Comparison of ENCODE assay signal across 11 cellular contexts in the genomic region with DNA sequence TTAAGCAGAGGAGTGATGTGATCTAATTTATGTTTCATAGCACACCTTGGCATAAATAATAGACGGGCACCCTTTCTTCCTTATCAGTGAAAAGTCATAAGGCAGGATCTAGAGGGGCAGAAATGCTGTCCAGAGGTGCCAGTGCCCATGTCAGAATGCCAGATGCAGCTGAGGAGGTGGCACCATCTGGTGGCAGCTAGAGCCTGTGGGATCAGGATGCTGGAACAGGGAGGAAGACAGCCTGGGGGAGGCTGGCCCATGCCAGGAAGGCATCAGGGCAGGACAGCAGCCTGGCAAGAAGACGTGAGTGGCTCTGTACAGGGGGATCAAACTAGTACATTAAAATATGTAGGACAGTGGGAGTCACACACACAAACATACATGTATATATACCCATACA. TPM values are rescaled to one million over a fixed set of nuclear protein-coding genes. Genes with fewer than 3 reads are reported as not detected.
A peak's percentile ranks its signal among the peaks of the same experiment; 100 is the strongest.
DNase-seq lines count a peak whose midpoint lies in the region; FAIRE-seq and TF ChIP-seq lines count a peak whose summit lies in the region.
"Had no signal": no experiment of that assay in that cellular context is flagged by ENCODE, and none has a peak within 500 bp of the region (broad histone marks: within the 10 kb centered on the region; RNA-seq: fewer than 3 reads in every experiment).

No MANE protein-coding gene starts in this region.

- TF ChIP-seq CTCF in VCaP (conservative IDR thresholded peaks at IDR 0.05) (peak; percentile 76), coronary artery (IDR thresholded peaks at IDR 0.05) (no peak)

- no peak overlapping the region for H3K4me3 ChIP-seq in coronary artery

- 0 out of 2 replicates have a peak overlapping the region, but pooled peaks have one; percentile 52 for H3K27ac ChIP-seq in VCaP
- peak overlapping the region in 1 of 2 donors; percentile 19 for H3K27ac ChIP-seq in coronary artery

- DNase-seq in NCI-H1417 (lab: John Stamatoyannopoulos, UW) = peak in 2 of 3 experiments; percentile 25 to 51
- DNase-seq in NCI-H1417 treated with DMSO at 0.1 percent for 48 hours (lab: John Stamatoyannopoulos, UW) = no peak
- peak; percentile 17 for DNase-seq in HTR-8/SVneo (ENCODE audit: insufficient read length, low spot score)
- peak; percentile 22 for DNase-seq in myocyte (ENCODE audit: low read depth)
- DNase-seq in NCI-H345 (lab: John Stamatoyannopoulos, UW) = no peak
- no peak for DNase-seq in coronary artery (ENCODE audit: low spot score)
- DNase-seq in GOT3 (lab: John Stamatoyannopoulos, UW) = no peak
- DNase-seq: AML-193, natural killer cell, NCI-H1105 treated with DMSO at 0.1 percent for 48 hours had no signal

- FAIRE-seq in HTR-8/SVneo (lab: Jason Lieb, UNC) = no peak

RNA-seq across cellular contexts. Expression of a gene that starts 16.5 kb away (rescaled TPM):
- 0.19 and 0.42 TPM in 2 replicates for total RNA-seq in myocyte
- 0.19 TPM for polyA plus RNA-seq in myocyte (2012)

Comparison
In these comparisons a context has a peak if more than half of its experiments do, and no peak if none do; other contexts are left out.
1. DNase-seq: peak in NCI-H1417 (2 of 3), HTR-8/SVneo (single experiment) and myocyte (single experiment); none in NCI-H1417 treated with DMSO at 0.1 percent for 48 hours (single experiment), NCI-H345 (single experiment), coronary artery (single experiment) and GOT3 (single experiment).